1 cellular context compared by ENCODE assay signal in genomic region chr10:1504940-1505339, GRCh38.
TF ChIP-seq lines count a peak whose summit lies in the region.

No MANE protein-coding gene starts in this region.

TF ChIP-seq in H1, 55 proteins besides CTCF, POLR2A, EP300 and RAD21 (continued from another document):
- no peak for TF ChIP-seq CEBPB (IDR thresholded peaks at IDR 0.05; ENCODE audit: low read depth, low read length)
- TF ChIP-seq BACH1 (IDR thresholded peaks at IDR 0.05; ENCODE audit: low read length), result no peak
- no peak for TF ChIP-seq SIN3A (conservative IDR thresholded peaks at IDR 0.05 in 1 of 2, IDR thresholded peaks at IDR 0.05 in 1 of 2; ENCODE audit: low read depth in 1 of 2, low read length in 2 of 2)
- TF ChIP-seq EGR1 (IDR thresholded peaks at IDR 0.05; ENCODE audit: borderline replicate concordance, low read depth, low read length), result no peak
- no peak for TF ChIP-seq EZH2 (IDR thresholded peaks at IDR 0.05; ENCODE audit: low read depth, low read length, severe bottlenecking)
- TF ChIP-seq SP1 (IDR thresholded peaks at IDR 0.05; ENCODE audit: low read depth, low read length), result no peak
